In genomic region chr19:35702223-35703012, GRCh38 we compare ENCODE assay signal across 8 cellular contexts. TPM values are rescaled to one million over a fixed set of nuclear protein-coding genes. Genes with fewer than 3 reads are reported as not detected.
DNase-seq lines count a peak whose midpoint lies in the region; ATAC-seq, FAIRE-seq and TF ChIP-seq lines count a peak whose summit lies in the region.

No MANE protein-coding gene starts in this region.

- H3K27me3 Mint-ChIP-seq in immature natural killer cell (ENCODE audit: low read depth in 3 of 3): peaks cover 0 to 9% (median 2%) of the 10 kb centered on the region in 3 donors

- CTCF ChIA-PET in A673 (lab: Charles Lee): interaction anchor here (0.8 kb wide), 1 partner anchor 12 kb away, joined by 3 read pairs; no protein-coding TSS in a partner anchor

- TF ChIP-seq CTCF in A673 (conservative IDR thresholded peaks at IDR 0.05; ENCODE audit: low read depth, low read length) (no peak), VCaP (conservative IDR thresholded peaks at IDR 0.05) (no peak), bronchial epithelial cell (IDR thresholded peaks at IDR 0.05; ENCODE audit: insufficient read depth, low read length, severe bottlenecking) (no peak)

- no peaks in the 10 kb centered on the region for H3K9me3 Mint-ChIP-seq in immature natural killer cell

- peak overlapping the region; percentile 94 to 99 (median 96) for H3K4me3 Mint-ChIP-seq in immature natural killer cell

- no peaks in the 10 kb centered on the region for H3K4me1 ChIP-seq in A673 (ENCODE audit: insufficient read depth, low read length, poor library complexity, severe bottlenecking)

- H3K9me3 ChIP-seq in A673 (ENCODE audit: low read depth, low read length, poor library complexity, severe bottlenecking): no peaks in the 10 kb centered on the region

- H3K4me3 ChIP-seq in A673 (ENCODE audit: low read depth, low read length, poor library complexity, severe bottlenecking) (peak overlapping the region; percentile 32), bronchial epithelial cell (ENCODE audit: low read depth, low read length) (peak overlapping the region; percentile 48)

- DNase-seq in A673 (ENCODE audit: low spot score): peak; percentile 98
- peak; percentile 97 for DNase-seq in NCI-H2171 (lab: John Stamatoyannopoulos, UW)
- DNase-seq in bronchial epithelial cell (ENCODE audit: low read depth): peak; percentile 96
- peak; percentile 86 to 89 (median 87) for DNase-seq in immature natural killer cell
- peak; percentile 94 for DNase-seq in smooth muscle cell of the brain vasculature (ENCODE audit: low read depth, low spot score)

- peak overlapping the region; percentile 35 to 91 (median 84) for H3K27ac Mint-ChIP-seq in immature natural killer cell

- no peaks in the 10 kb centered on the region for H3K36me3 ChIP-seq in A673 (ENCODE audit: insufficient read depth, low read length, poor library complexity, severe bottlenecking)
- H3K36me3 ChIP-seq in bronchial epithelial cell (ENCODE audit: control insufficient read depth, insufficient read depth, low read length): no peaks in the 10 kb centered on the region

- H3K4me1 Mint-ChIP-seq in immature natural killer cell: peaks cover 5 to 9% of the 10 kb centered on the region in 2 donors

- H3K36me3 Mint-ChIP-seq in immature natural killer cell: no peaks in the 10 kb centered on the region

- intact Hi-C loops in A673 (cut with micrococcal nuclease; ENCODE audit: unreplicated experiment): no loop called here

- peak; percentile 43 for FAIRE-seq in bronchial epithelial cell (lab: Jason Lieb, UNC)

- POLR2A ChIA-PET in A673 (lab: Charles Lee; ENCODE audit: low non-redundant PET): no interaction called here

- no TSS peak for BruUV-seq in A673 (replicated peaks; lab: Mats Ljungman, UMichigan)

- ATAC-seq in GM18867 (IDR thresholded peaks at IDR 0.05; ENCODE audit: unreplicated experiment) (peak; percentile 96), HG03097 (IDR thresholded peaks at IDR 0.05; ENCODE audit: low FRiP score, unreplicated experiment) (peak; percentile 93)

- H3K27me3 ChIP-seq in A673 (replicated peaks; ENCODE audit: insufficient read depth, low read depth, low read length, poor library complexity): no peaks in the 10 kb centered on the region
- no peaks in the 10 kb centered on the region for H3K27me3 ChIP-seq in bronchial epithelial cell (ENCODE audit: control insufficient read depth, insufficient read depth, low read length)

- H3K27ac ChIP-seq in A673 (ENCODE audit: low read depth, low read length, poor library complexity, severe bottlenecking): no peak overlapping the region
- H3K27ac ChIP-seq in VCaP: peak overlapping the region; percentile 76

RNA-seq across cellular contexts. Expression of gene ZBTB32, which starts 1.9 kb away (rescaled TPM):
- total RNA-seq in A673 (2021) (not detected in 2 replicates), bronchial epithelial cell (not detected in 2 replicates)
- not detected for polyA plus RNA-seq in immature natural killer cell

RNA-seq across cellular contexts. Expression of gene KMT2B, which starts 15.4 kb away (rescaled TPM):
- total RNA-seq in A673 (2021) (49.1 and 51.0 TPM in 2 replicates), bronchial epithelial cell (3.4 and 7.0 TPM in 2 replicates)
- polyA plus RNA-seq in immature natural killer cell: 1 to 10 TPM in 1 of 3 donors, under 1 TPM in 1, not detected in 1; 0.30 to 1.8 TPM

RNA-seq across cellular contexts. Expression of gene UPK1A, which starts 36.1 kb away (rescaled TPM):
- not detected in 2 replicates for total RNA-seq in A673 (2021)
- total RNA-seq in bronchial epithelial cell: 0.38 TPM in 1 of 2 replicates, not detected in the other
- polyA plus RNA-seq in immature natural killer cell: not detected

RNA-seq across cellular contexts. Expression of gene IGFLR1, which starts 39.8 kb away (rescaled TPM):
- total RNA-seq in A673 (2021): 4.9 and 5.8 TPM in 2 replicates
- 0.13 and 0.26 TPM in 2 replicates for total RNA-seq in bronchial epithelial cell
- 100 to 1,000 TPM in 2 of 3 donors, 10 to 100 TPM in 1; 94.6 to 116 (median 109) TPM for polyA plus RNA-seq in immature natural killer cell

RNA-seq across cellular contexts. Expression of gene U2AF1L4, which starts 42.8 kb away (rescaled TPM):
- 20.4 and 21.0 TPM in 2 replicates for total RNA-seq in A673 (2021)
- 14.7 and 17.5 TPM in 2 replicates for total RNA-seq in bronchial epithelial cell
- polyA plus RNA-seq in immature natural killer cell: 10 to 100 TPM; 11.8 to 21.4 (median 15.8) TPM
